ENCODE assay signal across 1 cellular context in genomic region chr10:28532509-28533314, GRCh38.
TF ChIP-seq lines count a peak whose summit lies in the region.

WAC (plus strand) TSS chr10:28533118; CDS start chr10:28533580, 462 bp downstream.

TF ChIP-seq in SK-N-SH, 30 proteins besides CTCF, POLR2A, EP300 and RAD21 (continued from another document):
- TF ChIP-seq PBX3 (IDR thresholded peaks at IDR 0.05) (no peak), MEF2A (IDR thresholded peaks at IDR 0.05; ENCODE audit: borderline replicate concordance, low read depth) (no peak), ELF1 (IDR thresholded peaks at IDR 0.05) (peak; percentile 81), TCF12 (IDR thresholded peaks at IDR 0.05) (no peak), JUND (IDR thresholded peaks at IDR 0.05) (no peak), USF1 (IDR thresholded peaks at IDR 0.05; ENCODE audit: borderline replicate concordance, low read depth) (no peak), USF2 (IDR thresholded peaks at IDR 0.05; ENCODE audit: borderline replicate concordance, low read depth, low read length) (no peak), IRF3 (IDR thresholded peaks at IDR 0.05; ENCODE audit: low read depth, low read length) (no peak), FOXJ3 (CRISPR knock-in tag; IDR thresholded peaks at IDR 0.05) (no peak), YY1 (IDR thresholded peaks at IDR 0.05; ENCODE audit: low read depth) (peak; percentile 89)
TF ChIP-seq in SK-N-SH: peak in this region for 12.
